Comparison of ENCODE assay signal across 1 cellular context in genomic region chr12:120670667-120671066, GRCh38.
TF ChIP-seq lines count a peak whose summit lies in the region.

No MANE protein-coding gene starts in this region.

TF ChIP-seq in GM12878, 131 proteins besides CTCF, POLR2A, EP300 and RAD21 (continued from another document):
- TF ChIP-seq RELB (IDR thresholded peaks at IDR 0.05; ENCODE audit: low read depth) (0 out of 2 replicates have a peak, but pooled peaks have one; percentile 35), GABPA (IDR thresholded peaks at IDR 0.05; ENCODE audit: low read depth) (no peak), FOS (IDR thresholded peaks at IDR 0.05; ENCODE audit: borderline replicate concordance, extremely low read depth, insufficient read length) (no peak), SP1 (IDR thresholded peaks at IDR 0.05; ENCODE audit: low read depth, low read length) (no peak), MYB (IDR thresholded peaks at IDR 0.05; ENCODE audit: borderline replicate concordance, low read depth, low read length) (no peak), FOXM1 (IDR thresholded peaks at IDR 0.05; ENCODE audit: low read depth, low read length) (no peak; the same call in 1 of the 2 replicates), E2F4 (IDR thresholded peaks at IDR 0.05; ENCODE audit: low read depth, low read length) (no peak), DPF2 (IDR thresholded peaks at IDR 0.05) (peak; percentile 98), MEF2A (IDR thresholded peaks at IDR 0.05; ENCODE audit: insufficient read depth, low read depth, low read length) (no peak), SMC3 (IDR thresholded peaks at IDR 0.05; ENCODE audit: borderline replicate concordance, low read length) (no peak), CHD2 (IDR thresholded peaks at IDR 0.05; ENCODE audit: borderline replicate concordance, low read depth, low read length) (no peak), BCLAF1 (IDR thresholded peaks at IDR 0.05) (no peak), NFIC (IDR thresholded peaks at IDR 0.05; ENCODE audit: low read depth, low read length) (0 out of 2 replicates have a peak, but pooled peaks have one; percentile 19)
TF ChIP-seq in GM12878: peak in this region for 25.
